In the genomic region with DNA sequence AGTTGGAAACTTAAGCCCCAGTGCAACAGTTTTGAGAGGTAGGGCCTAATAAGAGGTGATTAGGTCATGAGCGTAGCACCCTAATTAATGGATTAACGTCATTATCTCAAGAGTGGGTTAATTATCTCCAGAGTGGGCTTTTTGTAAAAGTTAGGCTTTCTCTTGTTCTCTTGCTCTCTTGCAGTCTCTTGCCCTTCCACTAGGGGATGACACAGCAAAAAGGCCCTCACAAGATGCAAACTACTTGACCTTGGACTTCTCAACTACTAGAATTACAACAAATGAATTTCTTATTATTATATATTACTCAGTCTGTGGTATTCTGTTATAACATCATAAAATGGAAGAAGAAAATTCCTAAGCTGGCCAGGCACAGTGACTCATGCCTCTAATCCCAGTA, we compare ENCODE assay signal across 1 cellular context.
TF ChIP-seq lines count a peak whose summit lies in the region.

No MANE protein-coding gene starts in this region.

TF ChIP-seq in GM23338, 12 proteins besides CTCF, POLR2A, EP300 and RAD21 (continued from another document):
- TF ChIP-seq, protein P1, sequence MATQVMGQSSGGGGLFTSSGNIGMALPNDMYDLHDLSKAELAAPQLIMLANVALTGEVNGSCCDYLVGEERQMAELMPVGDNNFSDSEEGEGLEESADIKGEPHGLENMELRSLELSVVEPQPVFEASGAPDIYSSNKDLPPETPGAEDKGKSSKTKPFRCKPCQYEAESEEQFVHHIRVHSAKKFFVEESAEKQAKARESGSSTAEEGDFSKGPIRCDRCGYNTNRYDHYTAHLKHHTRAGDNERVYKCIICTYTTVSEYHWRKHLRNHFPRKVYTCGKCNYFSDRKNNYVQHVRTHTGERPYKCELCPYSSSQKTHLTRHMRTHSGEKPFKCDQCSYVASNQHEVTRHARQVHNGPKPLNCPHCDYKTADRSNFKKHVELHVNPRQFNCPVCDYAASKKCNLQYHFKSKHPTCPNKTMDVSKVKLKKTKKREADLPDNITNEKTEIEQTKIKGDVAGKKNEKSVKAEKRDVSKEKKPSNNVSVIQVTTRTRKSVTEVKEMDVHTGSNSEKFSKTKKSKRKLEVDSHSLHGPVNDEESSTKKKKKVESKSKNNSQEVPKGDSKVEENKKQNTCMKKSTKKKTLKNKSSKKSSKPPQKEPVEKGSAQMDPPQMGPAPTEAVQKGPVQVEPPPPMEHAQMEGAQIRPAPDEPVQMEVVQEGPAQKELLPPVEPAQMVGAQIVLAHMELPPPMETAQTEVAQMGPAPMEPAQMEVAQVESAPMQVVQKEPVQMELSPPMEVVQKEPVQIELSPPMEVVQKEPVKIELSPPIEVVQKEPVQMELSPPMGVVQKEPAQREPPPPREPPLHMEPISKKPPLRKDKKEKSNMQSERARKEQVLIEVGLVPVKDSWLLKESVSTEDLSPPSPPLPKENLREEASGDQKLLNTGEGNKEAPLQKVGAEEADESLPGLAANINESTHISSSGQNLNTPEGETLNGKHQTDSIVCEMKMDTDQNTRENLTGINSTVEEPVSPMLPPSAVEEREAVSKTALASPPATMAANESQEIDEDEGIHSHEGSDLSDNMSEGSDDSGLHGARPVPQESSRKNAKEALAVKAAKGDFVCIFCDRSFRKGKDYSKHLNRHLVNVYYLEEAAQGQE (IDR thresholded peaks at IDR 0.05; ENCODE audit: unreplicated experiment), result no peak
- TF ChIP-seq STAT1 (IDR thresholded peaks at IDR 0.05; ENCODE audit: unreplicated experiment) (no peak), EZH2 (IDR thresholded peaks at IDR 0.05; ENCODE audit: low read depth, unreplicated experiment) (no peak), ZNF114 (CRISPR knock-in tag; IDR thresholded peaks at IDR 0.05) (no peak), POLR2AphosphoS5 (IDR thresholded peaks at IDR 0.05; ENCODE audit: low read depth) (no peak)
- TF ChIP-seq, protein P2, sequence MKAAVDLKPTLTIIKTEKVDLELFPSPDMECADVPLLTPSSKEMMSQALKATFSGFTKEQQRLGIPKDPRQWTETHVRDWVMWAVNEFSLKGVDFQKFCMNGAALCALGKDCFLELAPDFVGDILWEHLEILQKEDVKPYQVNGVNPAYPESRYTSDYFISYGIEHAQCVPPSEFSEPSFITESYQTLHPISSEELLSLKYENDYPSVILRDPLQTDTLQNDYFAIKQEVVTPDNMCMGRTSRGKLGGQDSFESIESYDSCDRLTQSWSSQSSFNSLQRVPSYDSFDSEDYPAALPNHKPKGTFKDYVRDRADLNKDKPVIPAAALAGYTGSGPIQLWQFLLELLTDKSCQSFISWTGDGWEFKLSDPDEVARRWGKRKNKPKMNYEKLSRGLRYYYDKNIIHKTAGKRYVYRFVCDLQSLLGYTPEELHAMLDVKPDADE (IDR thresholded peaks at IDR 0.05), result no peak
- TF ChIP-seq, protein P3, sequence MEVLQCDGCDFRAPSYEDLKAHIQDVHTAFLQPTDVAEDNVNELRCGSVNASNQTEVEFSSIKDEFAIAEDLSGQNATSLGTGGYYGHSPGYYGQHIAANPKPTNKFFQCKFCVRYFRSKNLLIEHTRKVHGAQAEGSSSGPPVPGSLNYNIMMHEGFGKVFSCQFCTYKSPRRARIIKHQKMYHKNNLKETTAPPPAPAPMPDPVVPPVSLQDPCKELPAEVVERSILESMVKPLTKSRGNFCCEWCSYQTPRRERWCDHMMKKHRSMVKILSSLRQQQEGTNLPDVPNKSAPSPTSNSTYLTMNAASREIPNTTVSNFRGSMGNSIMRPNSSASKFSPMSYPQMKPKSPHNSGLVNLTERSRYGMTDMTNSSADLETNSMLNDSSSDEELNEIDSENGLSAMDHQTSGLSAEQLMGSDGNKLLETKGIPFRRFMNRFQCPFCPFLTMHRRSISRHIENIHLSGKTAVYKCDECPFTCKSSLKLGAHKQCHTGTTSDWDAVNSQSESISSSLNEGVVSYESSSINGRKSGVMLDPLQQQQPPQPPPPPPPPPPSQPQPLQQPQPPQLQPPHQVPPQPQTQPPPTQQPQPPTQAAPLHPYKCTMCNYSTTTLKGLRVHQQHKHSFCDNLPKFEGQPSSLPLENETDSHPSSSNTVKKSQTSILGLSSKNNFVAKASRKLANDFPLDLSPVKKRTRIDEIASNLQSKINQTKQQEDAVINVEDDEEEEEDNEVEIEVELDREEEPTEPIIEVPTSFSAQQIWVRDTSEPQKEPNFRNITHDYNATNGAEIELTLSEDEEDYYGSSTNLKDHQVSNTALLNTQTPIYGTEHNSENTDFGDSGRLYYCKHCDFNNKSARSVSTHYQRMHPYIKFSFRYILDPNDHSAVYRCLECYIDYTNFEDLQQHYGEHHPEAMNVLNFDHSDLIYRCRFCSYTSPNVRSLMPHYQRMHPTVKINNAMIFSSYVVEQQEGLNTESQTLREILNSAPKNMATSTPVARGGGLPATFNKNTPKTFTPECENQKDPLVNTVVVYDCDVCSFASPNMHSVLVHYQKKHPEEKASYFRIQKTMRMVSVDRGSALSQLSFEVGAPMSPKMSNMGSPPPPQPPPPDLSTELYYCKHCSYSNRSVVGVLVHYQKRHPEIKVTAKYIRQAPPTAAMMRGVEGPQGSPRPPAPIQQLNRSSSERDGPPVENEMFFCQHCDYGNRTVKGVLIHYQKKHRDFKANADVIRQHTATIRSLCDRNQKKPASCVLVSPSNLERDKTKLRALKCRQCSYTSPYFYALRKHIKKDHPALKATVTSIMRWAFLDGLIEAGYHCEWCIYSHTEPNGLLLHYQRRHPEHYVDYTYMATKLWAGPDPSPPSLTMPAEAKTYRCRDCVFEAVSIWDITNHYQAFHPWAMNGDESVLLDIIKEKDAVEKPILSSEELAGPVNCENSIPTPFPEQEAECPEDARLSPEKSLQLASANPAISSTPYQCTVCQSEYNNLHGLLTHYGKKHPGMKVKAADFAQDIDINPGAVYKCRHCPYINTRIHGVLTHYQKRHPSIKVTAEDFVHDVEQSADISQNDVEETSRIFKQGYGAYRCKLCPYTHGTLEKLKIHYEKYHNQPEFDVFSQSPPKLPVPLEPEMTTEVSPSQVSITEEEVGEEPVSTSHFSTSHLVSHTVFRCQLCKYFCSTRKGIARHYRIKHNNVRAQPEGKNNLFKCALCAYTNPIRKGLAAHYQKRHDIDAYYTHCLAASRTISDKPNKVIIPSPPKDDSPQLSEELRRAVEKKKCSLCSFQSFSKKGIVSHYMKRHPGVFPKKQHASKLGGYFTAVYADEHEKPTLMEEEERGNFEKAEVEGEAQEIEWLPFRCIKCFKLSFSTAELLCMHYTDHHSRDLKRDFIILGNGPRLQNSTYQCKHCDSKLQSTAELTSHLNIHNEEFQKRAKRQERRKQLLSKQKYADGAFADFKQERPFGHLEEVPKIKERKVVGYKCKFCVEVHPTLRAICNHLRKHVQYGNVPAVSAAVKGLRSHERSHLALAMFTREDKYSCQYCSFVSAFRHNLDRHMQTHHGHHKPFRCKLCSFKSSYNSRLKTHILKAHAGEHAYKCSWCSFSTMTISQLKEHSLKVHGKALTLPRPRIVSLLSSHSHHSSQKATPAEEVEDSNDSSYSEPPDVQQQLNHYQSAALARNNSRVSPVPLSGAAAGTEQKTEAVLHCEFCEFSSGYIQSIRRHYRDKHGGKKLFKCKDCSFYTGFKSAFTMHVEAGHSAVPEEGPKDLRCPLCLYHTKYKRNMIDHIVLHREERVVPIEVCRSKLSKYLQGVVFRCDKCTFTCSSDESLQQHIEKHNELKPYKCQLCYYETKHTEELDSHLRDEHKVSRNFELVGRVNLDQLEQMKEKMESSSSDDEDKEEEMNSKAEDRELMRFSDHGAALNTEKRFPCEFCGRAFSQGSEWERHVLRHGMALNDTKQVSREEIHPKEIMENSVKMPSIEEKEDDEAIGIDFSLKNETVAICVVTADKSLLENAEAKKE (CRISPR knock-in tag; IDR thresholded peaks at IDR 0.05), result no peak
